ENCODE assay signal across 33 cellular contexts in the genomic region with DNA sequence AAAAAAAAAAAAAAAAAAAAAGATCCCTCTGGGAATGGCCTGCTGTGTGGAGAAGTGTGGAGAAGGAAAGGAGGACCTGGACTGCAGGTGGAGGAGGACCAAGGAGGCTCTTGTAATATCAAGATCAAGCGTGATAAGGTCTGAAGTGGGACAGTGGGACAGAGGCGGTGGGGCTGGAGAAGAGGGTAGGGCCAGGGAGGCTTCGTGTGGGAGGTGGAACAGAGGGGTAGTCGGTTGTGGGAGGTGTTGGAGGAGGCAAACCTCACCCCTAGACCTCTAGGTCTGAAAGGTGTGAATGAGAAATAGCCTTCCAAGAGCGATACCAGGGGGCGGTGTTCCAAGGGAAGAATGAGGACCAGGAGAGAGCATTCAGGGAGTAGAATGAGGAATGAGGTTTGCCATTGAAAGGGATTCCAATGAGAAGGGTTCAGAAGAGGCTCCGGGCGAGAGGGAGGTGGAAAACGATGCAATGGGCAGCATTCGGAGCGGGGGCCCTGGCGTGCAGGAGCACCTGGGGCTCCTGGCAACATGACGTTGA. TPM values are rescaled to one million over a fixed set of nuclear protein-coding genes. Genes with fewer than 3 reads are reported as not detected.
"Had no signal": no experiment of that assay in that cellular context is flagged by ENCODE, and none has a peak within 500 bp of the region (broad histone marks: within the 10 kb centered on the region; RNA-seq: fewer than 3 reads in every experiment).

No MANE protein-coding gene starts in this region.

- H3K27me3 ChIP-seq: gastroesophageal sphincter, sigmoid colon, thyroid gland, upper lobe of right lung had no signal

- H3K36me3 Mint-ChIP-seq: immature natural killer cell; naive thymus-derived CD8-positive, alpha-beta T cell had no signal

- H3K4me1 ChIP-seq: parathyroid adenoma, upper lobe of right lung had no signal

- H3K9ac ChIP-seq: parathyroid adenoma had no signal

- FAIRE-seq: astrocyte, endothelial cell of umbilical vein, small intestine had no signal

- H3K27me3 Mint-ChIP-seq: naive thymus-derived CD8-positive, alpha-beta T cell; stimulated activated naive CD8-positive, alpha-beta T cell treated with anti-CD3 and anti-CD28 coated beads, Interleukin-15, amount 100 ng/mL, for 72 hours had no signal

- DNase-seq: activated CD4-positive, alpha-beta T cell treated with anti-CD3 and anti-CD28 coated beads, Interleukin-2, amount 10 ng/mL, durations not matched to agents 24 days and 14 days; activated CD4-positive, CD25-positive, alpha-beta regulatory T cell treated with anti-CD3 and anti-CD28 coated beads, Interleukin-2, amount 50 U/mL, for 72 hours; activated effector memory CD4-positive, alpha-beta T cell treated with anti-CD3 and anti-CD28 coated beads, Interleukin-2, amount 50 U/mL, for 16 hours; activated naive CD4-positive, alpha-beta T cell treated with anti-CD3 and anti-CD28 coated beads, Interleukin-2, amount 10 ng/mL, durations not matched to agents 7 days and 5 days; activated T-cell treated with anti-CD3 and anti-CD28 coated beads for 4 hours; amniotic stem cell; caudate nucleus; cortex of kidney; effector memory CD8-positive, alpha-beta T cell; head of caudate nucleus; hippocampal formation; immature natural killer cell; naive thymus-derived CD8-positive, alpha-beta T cell; occipital lobe; sigmoid colon; small intestine; stimulated activated CD4-positive, alpha-beta T cell treated with anti-CD3 and anti-CD28 coated beads, Interleukin-1b, Interleukin-23, amount 100 ng/mL, for 48 hours; stimulated activated CD4-positive, alpha-beta T cell treated with anti-CD3 and anti-CD28 coated beads, Interleukin-4, amount 100 ng/mL, for 4 hours; stimulated activated CD8-positive, alpha-beta memory T cell treated with anti-CD3 and anti-CD28 coated beads, Interleukin-4, amount 100 ng/mL, for 48 hours; stimulated activated naive CD8-positive, alpha-beta T cell treated with anti-CD3 and anti-CD28 coated beads, Interleukin-15, amount 100 ng/mL, for 72 hours; T1000; thyroid gland; upper lobe of right lung; WERI-Rb-1 had no signal

- H3K36me3 ChIP-seq: gastroesophageal sphincter, sigmoid colon, thyroid gland, upper lobe of right lung, WERI-Rb-1 had no signal

- H3K27ac ChIP-seq: gastroesophageal sphincter, parathyroid adenoma, psoas muscle, sigmoid colon, thyroid gland, upper lobe of right lung, WERI-Rb-1 had no signal

- H3K9me3 ChIP-seq: gastroesophageal sphincter, psoas muscle, sigmoid colon, thyroid gland, upper lobe of right lung had no signal

- H3K27ac Mint-ChIP-seq: activated CD4-positive, alpha-beta T cell treated with anti-CD3 and anti-CD28 coated beads, Interleukin-2, amount 10 ng/mL, durations not matched to agents 24 days and 14 days; activated naive CD4-positive, alpha-beta T cell treated with anti-CD3 and anti-CD28 coated beads, Interleukin-2, amount 10 ng/mL, durations not matched to agents 7 days and 5 days; activated T-helper 1 cell treated with anti-CD3 and anti-CD28 coated beads, Interleukin-12 subunit alpha, Interleukin-12 subunit beta, Interleukin-2, Interleukin-4 antibody, amounts not matched to agents 30 ng/mL and 10 ng/mL and 1 ng/mL, durations not matched to agents 14 hours and 24 hours and 36 hours; effector memory CD8-positive, alpha-beta T cell; immature natural killer cell; stimulated activated memory B cell treated with anti-CD40 and anti-IgM and Interleukin-4, amounts not matched to agents 10 μg/mL and 1 μg/mL and 100 μg/mL, for 72 hours; stimulated activated naive CD8-positive, alpha-beta T cell treated with anti-CD3 and anti-CD28 coated beads, Interleukin-15, amount 100 ng/mL, for 72 hours had no signal

- H3K4me3 ChIP-seq: gastroesophageal sphincter, psoas muscle, sigmoid colon, thyroid gland, upper lobe of right lung had no signal

- H3K4me3 Mint-ChIP-seq: activated CD4-positive, alpha-beta T cell treated with anti-CD3 and anti-CD28 coated beads, Interleukin-2, amount 10 ng/mL, durations not matched to agents 24 days and 14 days; activated naive CD4-positive, alpha-beta T cell treated with anti-CD3 and anti-CD28 coated beads, Interleukin-2, amount 10 ng/mL, durations not matched to agents 7 days and 5 days; activated T-helper 1 cell treated with anti-CD3 and anti-CD28 coated beads, Interleukin-12 subunit alpha, Interleukin-12 subunit beta, Interleukin-2, Interleukin-4 antibody, amounts not matched to agents 30 ng/mL and 10 ng/mL and 1 ng/mL, durations not matched to agents 14 hours and 24 hours and 36 hours; effector memory CD8-positive, alpha-beta T cell; immature natural killer cell; neural crest cell; stimulated activated memory B cell treated with anti-CD40 and anti-IgM and Interleukin-4, amounts not matched to agents 10 μg/mL and 1 μg/mL and 100 μg/mL, for 72 hours; stimulated activated naive CD8-positive, alpha-beta T cell treated with anti-CD3 and anti-CD28 coated beads, Interleukin-15, amount 100 ng/mL, for 72 hours had no signal

- H3K9me3 Mint-ChIP-seq: activated CD4-positive, alpha-beta T cell treated with anti-CD3 and anti-CD28 coated beads, Interleukin-2, amount 10 ng/mL, durations not matched to agents 24 days and 14 days; activated naive CD4-positive, alpha-beta T cell treated with anti-CD3 and anti-CD28 coated beads, Interleukin-2, amount 10 ng/mL, durations not matched to agents 7 days and 5 days; activated T-helper 1 cell treated with anti-CD3 and anti-CD28 coated beads, Interleukin-12 subunit alpha, Interleukin-12 subunit beta, Interleukin-2, Interleukin-4 antibody, amounts not matched to agents 30 ng/mL and 10 ng/mL and 1 ng/mL, durations not matched to agents 14 hours and 24 hours and 36 hours; effector memory CD8-positive, alpha-beta T cell; immature natural killer cell; naive thymus-derived CD8-positive, alpha-beta T cell; neural crest cell; stimulated activated memory B cell treated with anti-CD40 and anti-IgM and Interleukin-4, amounts not matched to agents 10 μg/mL and 1 μg/mL and 100 μg/mL, for 72 hours; stimulated activated naive CD8-positive, alpha-beta T cell treated with anti-CD3 and anti-CD28 coated beads, Interleukin-15, amount 100 ng/mL, for 72 hours had no signal

- ATAC-seq: effector memory CD8-positive, alpha-beta T cell; gastroesophageal sphincter; naive thymus-derived CD8-positive, alpha-beta T cell; psoas muscle; stimulated activated memory B cell treated with anti-CD40 and anti-IgM and Interleukin-4, amounts not matched to agents 10 μg/mL and 1 μg/mL and 100 μg/mL, for 72 hours; stimulated activated naive CD8-positive, alpha-beta T cell treated with anti-CD3 and anti-CD28 coated beads, Interleukin-15, amount 100 ng/mL, for 72 hours; upper lobe of right lung had no signal

RNA-seq across cellular contexts. Expression of a gene that starts 44.2 kb away (rescaled TPM):
- total RNA-seq: activated CD4-positive, alpha-beta T cell treated with anti-CD3 and anti-CD28 coated beads, Interleukin-2, amount 10 ng/mL, durations not matched to agents 24 days and 14 days; activated T-helper 1 cell treated with anti-CD3 and anti-CD28 coated beads, Interleukin-12 subunit alpha, Interleukin-12 subunit beta, Interleukin-2, Interleukin-4 antibody, amounts not matched to agents 30 ng/mL and 10 ng/mL and 1 ng/mL, durations not matched to agents 14 hours and 24 hours and 36 hours; endothelial cell of umbilical vein; naive thymus-derived CD8-positive, alpha-beta T cell; T-helper 1 cell treated with Interleukin-12 subunit alpha and Interleukin-12 subunit beta and Interleukin-4 antibody, amounts not matched to agents 30 ng/mL and 1 ng/mL, for 36 hours; thyroid gland; upper lobe of right lung had no signal
- polyA plus RNA-seq: endothelial cell of umbilical vein, immature natural killer cell had no signal
